11 cellular contexts compared by ENCODE assay signal in the genomic region with DNA sequence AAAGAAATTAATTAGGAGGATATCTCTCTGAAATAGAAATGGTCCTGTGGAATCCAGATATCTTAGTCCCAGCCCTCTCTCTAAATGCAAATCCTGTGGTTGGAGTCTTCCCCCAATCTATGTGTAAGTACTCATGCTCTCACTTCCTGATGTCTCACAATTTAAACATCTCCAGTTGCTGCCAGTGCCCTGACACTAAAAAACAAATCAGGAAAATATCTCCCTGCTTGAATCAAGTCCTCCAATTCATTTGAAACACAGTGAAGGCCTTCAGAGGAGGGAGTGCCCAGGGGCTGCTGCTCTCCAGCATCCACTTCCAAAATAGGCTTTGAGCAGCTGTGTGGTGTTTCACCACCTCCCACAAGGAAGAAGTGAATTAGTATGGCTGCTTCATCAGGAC.
DNase-seq lines count a peak whose midpoint lies in the region; ATAC-seq, FAIRE-seq and TF ChIP-seq lines count a peak whose summit lies in the region.
"Had no signal": no experiment of that assay in that cellular context is flagged by ENCODE, and none has a peak within 500 bp of the region (broad histone marks: within the 10 kb centered on the region; RNA-seq: fewer than 3 reads in every experiment).

No MANE protein-coding gene starts in this region.

- CTCF ChIA-PET in HepG2 (lab: Yijun Ruan, JAX; ENCODE audit: low intra/inter-chr PET ratio, low total read pairs), result no interaction called here

- no peak overlapping the region for H3K4me2 ChIP-seq in HepG2 (ENCODE audit: low read depth, low read length)

- no peaks in the 10 kb centered on the region for H3K36me3 ChIP-seq in HepG2 (replicated peaks in 1 of 2; ENCODE audit: control insufficient read depth in 1 of 2, insufficient read depth in 2 of 2, low read length in 2 of 2)

- no peak overlapping the region for H2AFZ ChIP-seq in HepG2 (ENCODE audit: low read length)

- ATAC-seq in GM21717 (IDR thresholded peaks at IDR 0.05; ENCODE audit: unreplicated experiment) (peak; percentile 71), HG03469 (IDR thresholded peaks at IDR 0.05; ENCODE audit: unreplicated experiment) (peak; percentile 67), HepG2 (no peak)

- H3K9ac ChIP-seq in HepG2 (ENCODE audit: insufficient read depth, low read depth, low read length), result no peak overlapping the region

- FAIRE-seq in GM18507 (lab: Jason Lieb, UNC) (peak; percentile 35), HepG2 (lab: Jason Lieb, UNC) (no peak)
- FAIRE-seq: HTR-8/SVneo had no signal

- no peaks in the 10 kb centered on the region for H3K79me2 ChIP-seq in HepG2 (ENCODE audit: insufficient read depth, low read length)

- H3K4me3 ChIP-seq in foreskin fibroblast (ENCODE audit: low read depth in 1 of 2, low read length in 2 of 2) (no peak overlapping the region), HepG2 (replicated peaks in 1 of 3; ENCODE audit: insufficient read depth in 1 of 3, low read depth in 2 of 3, low read length in 3 of 3) (no peak overlapping the region)
- H3K4me3 ChIP-seq: lung had no signal

- intact Hi-C loops in posterior vena cava (cut with DNase I) (no loop called here), HepG2 (cut with micrococcal nuclease; ENCODE audit: unreplicated experiment) (no loop called here)

- TF ChIP-seq EP300 in HepG2 (IDR thresholded peaks at IDR 0.05; ENCODE audit: low read depth in 2 of 2, low read length in 2 of 2) (no peak), HepG2 (CRISPR knock-in tag; IDR thresholded peaks at IDR 0.05; ENCODE audit: borderline replicate concordance) (no peak)

- no peaks in the 10 kb centered on the region for H3K9me3 ChIP-seq in HepG2 (ENCODE audit: low read length)

- H3K27ac ChIP-seq in HepG2 (ENCODE audit: extremely low read length, insufficient read depth, low read length), result no peak overlapping the region

- TF ChIP-seq POLR2A in HepG2 (IDR thresholded peaks at IDR 0.05; ENCODE audit: insufficient read depth in 1 of 2, low read depth in 2 of 2, low read length in 2 of 2), result no peak

- BruUV-seq in HepG2 (replicated peaks; lab: Mats Ljungman, UMichigan), result no TSS peak

- no peak for TF ChIP-seq CTCF in foreskin fibroblast (IDR thresholded peaks at IDR 0.05; ENCODE audit: low read depth, low read length)
- no peak for TF ChIP-seq CTCF in HepG2 (CRISPR knock-in tag; IDR thresholded peaks at IDR 0.05)

- POLR2A ChIA-PET in HepG2 (lab: Yijun Ruan, JAX), result no interaction called here

- H3K27me3 ChIP-seq in HepG2 (ENCODE audit: control insufficient read depth in 1 of 2, insufficient read depth in 2 of 2, low read length in 2 of 2), result no peaks in the 10 kb centered on the region

- no peak for TF ChIP-seq RAD21 in HepG2 (CRISPR knock-in tag; IDR thresholded peaks at IDR 0.05)

- no peaks in the 10 kb centered on the region for H4K20me1 ChIP-seq in HepG2 (ENCODE audit: insufficient read depth, low read length)

- no peaks in the 10 kb centered on the region for H3K4me1 ChIP-seq in HepG2 (ENCODE audit: insufficient read depth, low read length)

- DNase-seq in GM18507 (ENCODE audit: extremely low spot score, insufficient read length, low read depth) (no peak), foreskin fibroblast (peak; percentile 73 to 89), epidermal melanocyte (ENCODE audit: insufficient read length, low spot score) (no peak), NCI-H510A (lab: John Stamatoyannopoulos, UW) (no peak), posterior vena cava (ENCODE audit: low spot score) (no peak), HepG2 (ENCODE audit: low spot score) (no peak)
- DNase-seq: dermis blood vessel endothelial cell had no signal

- in situ Hi-C loops in HepG2 (cut with HindIII; ENCODE audit: extremely low pct_ligation_motif_present, low pct_unique_long_range_greater_than_20kb), result no loop called here

TF ChIP-seq in HepG2, 621 proteins besides CTCF, POLR2A, EP300 and RAD21:
- TF ChIP-seq, protein P1, sequence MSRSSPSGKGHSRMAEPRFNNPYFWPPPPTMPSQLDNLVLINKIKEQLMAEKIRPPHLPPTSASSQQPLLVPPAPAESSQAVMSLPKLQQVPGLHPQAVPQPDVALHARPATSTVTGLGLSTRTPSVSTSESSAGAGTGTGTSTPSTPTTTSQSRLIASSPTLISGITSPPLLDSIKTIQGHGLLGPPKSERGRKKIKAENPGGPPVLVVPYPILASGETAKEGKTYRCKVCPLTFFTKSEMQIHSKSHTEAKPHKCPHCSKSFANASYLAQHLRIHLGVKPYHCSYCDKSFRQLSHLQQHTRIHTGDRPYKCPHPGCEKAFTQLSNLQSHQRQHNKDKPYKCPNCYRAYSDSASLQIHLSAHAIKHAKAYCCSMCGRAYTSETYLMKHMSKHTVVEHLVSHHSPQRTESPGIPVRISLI (CRISPR knock-in tag; IDR thresholded peaks at IDR 0.05; ENCODE audit: borderline replicate concordance), result no peak
- TF ChIP-seq CENPT (CRISPR knock-in tag; IDR thresholded peaks at IDR 0.05; ENCODE audit: low read depth), result no peak
- TF ChIP-seq, protein P2, sequence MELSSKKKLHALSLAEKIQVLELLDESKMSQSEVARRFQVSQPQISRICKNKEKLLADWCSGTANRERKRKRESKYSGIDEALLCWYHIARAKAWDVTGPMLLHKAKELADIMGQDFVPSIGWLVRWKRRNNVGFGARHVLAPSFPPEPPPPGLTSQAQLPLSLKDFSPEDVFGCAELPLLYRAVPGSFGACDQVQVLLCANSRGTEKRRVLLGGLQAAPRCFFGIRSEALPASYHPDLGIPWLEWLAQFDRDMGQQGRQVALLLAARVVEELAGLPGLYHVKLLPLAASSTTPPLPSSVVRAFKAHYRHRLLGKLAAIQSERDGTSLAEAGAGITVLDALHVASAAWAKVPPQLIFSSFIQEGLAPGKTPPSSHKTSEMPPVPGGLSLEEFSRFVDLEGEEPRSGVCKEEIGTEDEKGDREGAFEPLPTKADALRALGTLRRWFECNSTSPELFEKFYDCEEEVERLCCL (CRISPR knock-in tag; IDR thresholded peaks at IDR 0.05; ENCODE audit: borderline replicate concordance), result no peak
- TF ChIP-seq, protein P3, sequence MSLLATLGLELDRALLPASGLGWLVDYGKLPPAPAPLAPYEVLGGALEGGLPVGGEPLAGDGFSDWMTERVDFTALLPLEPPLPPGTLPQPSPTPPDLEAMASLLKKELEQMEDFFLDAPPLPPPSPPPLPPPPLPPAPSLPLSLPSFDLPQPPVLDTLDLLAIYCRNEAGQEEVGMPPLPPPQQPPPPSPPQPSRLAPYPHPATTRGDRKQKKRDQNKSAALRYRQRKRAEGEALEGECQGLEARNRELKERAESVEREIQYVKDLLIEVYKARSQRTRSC (CRISPR knock-in tag; IDR thresholded peaks at IDR 0.05; ENCODE audit: low read depth), result no peak
- TF ChIP-seq NBN (conservative IDR thresholded peaks at IDR 0.05), result no peak
- TF ChIP-seq ZC3H13 (CRISPR knock-in tag; IDR thresholded peaks at IDR 0.05), result no peak
- no peak for TF ChIP-seq GTF2F1 (IDR thresholded peaks at IDR 0.05; ENCODE audit: low read length)
- no peak for TF ChIP-seq CBX5 (CRISPR knock-in tag; IDR thresholded peaks at IDR 0.05; ENCODE audit: borderline replicate concordance)
- no peak for TF ChIP-seq GABPB1 (CRISPR knock-in tag; IDR thresholded peaks at IDR 0.05)
- TF ChIP-seq, protein P4, sequence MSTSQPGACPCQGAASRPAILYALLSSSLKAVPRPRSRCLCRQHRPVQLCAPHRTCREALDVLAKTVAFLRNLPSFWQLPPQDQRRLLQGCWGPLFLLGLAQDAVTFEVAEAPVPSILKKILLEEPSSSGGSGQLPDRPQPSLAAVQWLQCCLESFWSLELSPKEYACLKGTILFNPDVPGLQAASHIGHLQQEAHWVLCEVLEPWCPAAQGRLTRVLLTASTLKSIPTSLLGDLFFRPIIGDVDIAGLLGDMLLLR (CRISPR knock-in tag; IDR thresholded peaks at IDR 0.05), result no peak
- TF ChIP-seq, protein P5, sequence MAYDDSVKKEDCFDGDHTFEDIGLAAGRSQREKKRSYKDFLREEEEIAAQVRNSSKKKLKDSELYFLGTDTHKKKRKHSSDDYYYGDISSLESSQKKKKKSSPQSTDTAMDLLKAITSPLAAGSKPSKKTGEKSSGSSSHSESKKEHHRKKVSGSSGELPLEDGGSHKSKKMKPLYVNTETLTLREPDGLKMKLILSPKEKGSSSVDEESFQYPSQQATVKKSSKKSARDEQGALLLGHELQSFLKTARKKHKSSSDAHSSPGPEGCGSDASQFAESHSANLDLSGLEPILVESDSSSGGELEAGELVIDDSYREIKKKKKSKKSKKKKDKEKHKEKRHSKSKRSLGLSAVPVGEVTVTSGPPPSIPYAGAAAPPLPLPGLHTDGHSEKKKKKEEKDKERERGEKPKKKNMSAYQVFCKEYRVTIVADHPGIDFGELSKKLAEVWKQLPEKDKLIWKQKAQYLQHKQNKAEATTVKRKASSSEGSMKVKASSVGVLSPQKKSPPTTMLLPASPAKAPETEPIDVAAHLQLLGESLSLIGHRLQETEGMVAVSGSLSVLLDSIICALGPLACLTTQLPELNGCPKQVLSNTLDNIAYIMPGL (CRISPR knock-in tag; IDR thresholded peaks at IDR 0.05; ENCODE audit: borderline replicate concordance in 1 of 2, low read depth in 1 of 2), result no peak
- TF ChIP-seq REXO4 (CRISPR knock-in tag; IDR thresholded peaks at IDR 0.05; ENCODE audit: borderline replicate concordance), result no peak
- TF ChIP-seq ZKSCAN5 (CRISPR knock-in tag; IDR thresholded peaks at IDR 0.05), result no peak
- no peak for TF ChIP-seq MAFK (conservative IDR thresholded peaks at IDR 0.05 in 1 of 2, IDR thresholded peaks at IDR 0.05 in 1 of 2; ENCODE audit: low read length in 2 of 2)
- TF ChIP-seq NPAS2 (CRISPR knock-in tag; IDR thresholded peaks at IDR 0.05; ENCODE audit: borderline replicate concordance), result no peak
- TF ChIP-seq, protein P6, sequence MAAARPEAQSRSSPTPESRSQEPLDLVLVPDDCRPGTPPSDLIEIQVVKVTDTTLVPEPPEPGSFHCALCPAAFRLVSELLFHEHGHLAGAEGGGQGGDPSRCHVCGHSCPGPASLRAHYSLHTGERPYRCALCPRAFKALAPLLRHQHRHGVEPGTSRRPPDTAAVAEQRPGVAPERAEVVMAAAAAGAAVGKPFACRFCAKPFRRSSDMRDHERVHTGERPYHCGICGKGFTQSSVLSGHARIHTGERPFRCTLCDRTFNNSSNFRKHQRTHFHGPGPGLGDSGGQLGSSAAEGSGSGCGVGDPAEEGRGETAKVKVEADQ (CRISPR knock-in tag; IDR thresholded peaks at IDR 0.05; ENCODE audit: borderline replicate concordance), result no peak
- TF ChIP-seq DPF2 (CRISPR knock-in tag; IDR thresholded peaks at IDR 0.05; ENCODE audit: borderline replicate concordance, low read depth), result no peak

Comparison
In these comparisons a context has a peak if more than half of its experiments do, and no peak if none do; other contexts are left out.
1. DNase-seq: peak in foreskin fibroblast (2 of 2); none in GM18507 (single experiment), epidermal melanocyte (single experiment), NCI-H510A (single experiment), posterior vena cava (single experiment) and HepG2 (single experiment).